2 cellular contexts compared by ENCODE assay signal in genomic region chr2:43127208-43127940, GRCh38.
TF ChIP-seq lines count a peak whose summit lies in the region.

No MANE protein-coding gene starts in this region.

TF ChIP-seq in A549, 52 proteins besides CTCF, POLR2A, EP300 and RAD21 (continued from another document):
- TF ChIP-seq E2F6 (IDR thresholded peaks at IDR 0.05; ENCODE audit: borderline replicate concordance, low read depth) (no peak), RARB (CRISPR knock-in tag; IDR thresholded peaks at IDR 0.05) (no peak), ZFP36 (IDR thresholded peaks at IDR 0.05; ENCODE audit: borderline replicate concordance, partially characterized antibody) (no peak), CEBPB (IDR thresholded peaks at IDR 0.05) (no peak), HEYL (CRISPR knock-in tag; IDR thresholded peaks at IDR 0.05) (no peak), RFX5 (IDR thresholded peaks at IDR 0.05) (no peak), GATA3 (IDR thresholded peaks at IDR 0.05; ENCODE audit: borderline replicate concordance) (no peak), MYC (IDR thresholded peaks at IDR 0.05; ENCODE audit: borderline replicate concordance, low read length) (no peak), HDAC2 (IDR thresholded peaks at IDR 0.05) (peak; percentile 44; the same call in 1 of the 2 replicates), REST (IDR thresholded peaks at IDR 0.05) (no peak), SREBF2 (IDR thresholded peaks at IDR 0.05) (no peak), CBX2 (IDR thresholded peaks at IDR 0.05; ENCODE audit: borderline replicate concordance, low read depth) (no peak), HOXB5 (CRISPR knock-in tag; IDR thresholded peaks at IDR 0.05) (no peak), MAFK (IDR thresholded peaks at IDR 0.05; ENCODE audit: partially characterized antibody) (no peak), NR3C1 (IDR thresholded peaks at IDR 0.05) (no peak), FOXS1 (CRISPR knock-in tag; IDR thresholded peaks at IDR 0.05) (no peak), PHF8 (IDR thresholded peaks at IDR 0.05; ENCODE audit: borderline replicate concordance, low read depth) (no peak), KDM1A (IDR thresholded peaks at IDR 0.05; ENCODE audit: low read depth) (peak; percentile 93), JUNB (IDR thresholded peaks at IDR 0.05) (no peak), RNF2 (IDR thresholded peaks at IDR 0.05; ENCODE audit: borderline replicate concordance, low read depth) (no peak), EHF (CRISPR knock-in tag; IDR thresholded peaks at IDR 0.05) (no peak), FOSL2 (IDR thresholded peaks at IDR 0.05) (no peak), FOSL2 (CRISPR knock-in tag; IDR thresholded peaks at IDR 0.05) (no peak), KDM5A (IDR thresholded peaks at IDR 0.05) (no peak), CHD2 (IDR thresholded peaks at IDR 0.05; ENCODE audit: low read length, partially characterized antibody) (no peak), SMC3 (IDR thresholded peaks at IDR 0.05) (peak; percentile 82), MAZ (IDR thresholded peaks at IDR 0.05; ENCODE audit: borderline replicate concordance, low read depth, low read length) (no peak), ESRRA (IDR thresholded peaks at IDR 0.05; ENCODE audit: borderline replicate concordance, low read length) (no peak)
- TF ChIP-seq, protein P1, sequence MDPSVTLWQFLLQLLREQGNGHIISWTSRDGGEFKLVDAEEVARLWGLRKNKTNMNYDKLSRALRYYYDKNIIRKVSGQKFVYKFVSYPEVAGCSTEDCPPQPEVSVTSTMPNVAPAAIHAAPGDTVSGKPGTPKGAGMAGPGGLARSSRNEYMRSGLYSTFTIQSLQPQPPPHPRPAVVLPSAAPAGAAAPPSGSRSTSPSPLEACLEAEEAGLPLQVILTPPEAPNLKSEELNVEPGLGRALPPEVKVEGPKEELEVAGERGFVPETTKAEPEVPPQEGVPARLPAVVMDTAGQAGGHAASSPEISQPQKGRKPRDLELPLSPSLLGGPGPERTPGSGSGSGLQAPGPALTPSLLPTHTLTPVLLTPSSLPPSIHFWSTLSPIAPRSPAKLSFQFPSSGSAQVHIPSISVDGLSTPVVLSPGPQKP (IDR thresholded peaks at IDR 0.05; ENCODE audit: low read depth, low read length) = no peak
- TF ChIP-seq, protein P2, sequence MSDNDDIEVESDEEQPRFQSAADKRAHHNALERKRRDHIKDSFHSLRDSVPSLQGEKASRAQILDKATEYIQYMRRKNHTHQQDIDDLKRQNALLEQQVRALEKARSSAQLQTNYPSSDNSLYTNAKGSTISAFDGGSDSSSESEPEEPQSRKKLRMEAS (IDR thresholded peaks at IDR 0.05) = peak; percentile 66; the same call in 1 of the 2 replicates
- TF ChIP-seq, protein P3, sequence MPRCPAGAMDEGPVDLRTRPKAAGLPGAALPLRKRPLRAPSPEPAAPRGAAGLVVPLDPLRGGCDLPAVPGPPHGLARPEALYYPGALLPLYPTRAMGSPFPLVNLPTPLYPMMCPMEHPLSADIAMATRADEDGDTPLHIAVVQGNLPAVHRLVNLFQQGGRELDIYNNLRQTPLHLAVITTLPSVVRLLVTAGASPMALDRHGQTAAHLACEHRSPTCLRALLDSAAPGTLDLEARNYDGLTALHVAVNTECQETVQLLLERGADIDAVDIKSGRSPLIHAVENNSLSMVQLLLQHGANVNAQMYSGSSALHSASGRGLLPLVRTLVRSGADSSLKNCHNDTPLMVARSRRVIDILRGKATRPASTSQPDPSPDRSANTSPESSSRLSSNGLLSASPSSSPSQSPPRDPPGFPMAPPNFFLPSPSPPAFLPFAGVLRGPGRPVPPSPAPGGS (IDR thresholded peaks at IDR 0.05) = no peak
- TF ChIP-seq, protein P4, sequence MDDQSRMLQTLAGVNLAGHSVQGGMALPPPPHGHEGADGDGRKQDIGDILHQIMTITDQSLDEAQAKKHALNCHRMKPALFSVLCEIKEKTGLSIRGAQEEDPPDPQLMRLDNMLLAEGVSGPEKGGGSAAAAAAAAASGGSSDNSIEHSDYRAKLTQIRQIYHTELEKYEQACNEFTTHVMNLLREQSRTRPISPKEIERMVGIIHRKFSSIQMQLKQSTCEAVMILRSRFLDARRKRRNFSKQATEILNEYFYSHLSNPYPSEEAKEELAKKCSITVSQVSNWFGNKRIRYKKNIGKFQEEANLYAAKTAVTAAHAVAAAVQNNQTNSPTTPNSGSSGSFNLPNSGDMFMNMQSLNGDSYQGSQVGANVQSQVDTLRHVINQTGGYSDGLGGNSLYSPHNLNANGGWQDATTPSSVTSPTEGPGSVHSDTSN (IDR thresholded peaks at IDR 0.05) = no peak

TF ChIP-seq in GM23338, 12 proteins besides CTCF, POLR2A, EP300 and RAD21 (continued from another document):
- no peak for TF ChIP-seq POLR2AphosphoS5 (IDR thresholded peaks at IDR 0.05; ENCODE audit: low read depth)
